Comparison of ENCODE assay signal across 11 cellular contexts in genomic region chr13:111219306-111219705, GRCh38.
A peak's percentile ranks its signal among the peaks of the same experiment; 100 is the strongest.
DNase-seq lines count a peak whose midpoint lies in the region; ATAC-seq and TF ChIP-seq lines count a peak whose summit lies in the region.
"Had no signal": no experiment of that assay in that cellular context is flagged by ENCODE, and none has a peak within 500 bp of the region (broad histone marks: within the 10 kb centered on the region; RNA-seq: fewer than 3 reads in every experiment).

No MANE protein-coding gene starts in this region.

- no peaks in the 10 kb centered on the region for H3K9me3 Mint-ChIP-seq in WTC11
- H3K9me3 Mint-ChIP-seq: naive B cell had no signal

- CTCF ChIA-PET in WTC11 (lab: Charles Lee), result no interaction called here

- H3K27me3 Mint-ChIP-seq in WTC11 (ENCODE audit: low read depth), result no peaks in the 10 kb centered on the region
- H3K27me3 Mint-ChIP-seq: activated CD4-positive, alpha-beta T cell treated with anti-CD3 and anti-CD28 coated beads for 36 hours; naive B cell had no signal

- ATAC-seq in WTC11, result no peak
- ATAC-seq: activated CD4-positive, alpha-beta T cell treated with anti-CD3 and anti-CD28 coated beads for 36 hours had no signal

- no peaks in the 10 kb centered on the region; the same call in 1 of the 2 replicates for H3K36me3 Mint-ChIP-seq in WTC11
- H3K36me3 Mint-ChIP-seq: naive B cell had no signal

- no peak overlapping the region for H3K4me3 Mint-ChIP-seq in WTC11
- H3K4me3 Mint-ChIP-seq: activated CD4-positive, alpha-beta T cell treated with anti-CD3 and anti-CD28 coated beads for 36 hours; naive B cell had no signal

- H3K27ac Mint-ChIP-seq in WTC11, result peak overlapping the region; percentile 77
- H3K27ac Mint-ChIP-seq: activated CD4-positive, alpha-beta T cell treated with anti-CD3 and anti-CD28 coated beads for 36 hours had no signal

- H3K4me3 ChIP-seq in fibroblast of mammary gland (ENCODE audit: control insufficient read depth, low read depth, low read length), result no peak overlapping the region

- TF ChIP-seq CTCF in WTC11 (IDR thresholded peaks at IDR 0.05), result no peak
- TF ChIP-seq CTCF in fibroblast of mammary gland (conservative IDR thresholded peaks at IDR 0.05; ENCODE audit: control insufficient read depth, insufficient read depth, low read depth, low read length), result no peak

- peak; percentile 76 for DNase-seq in AG08396 (ENCODE audit: low spot score)
- no peak for DNase-seq in WTC11 (ENCODE audit: low spot score)
- peak; percentile 74 for DNase-seq in fibroblast of mammary gland (ENCODE audit: low read depth)
- peak; percentile 68 for DNase-seq in non-pigmented ciliary epithelial cell (ENCODE audit: low read depth)
- no peak for DNase-seq in NCI-H345 treated with DMSO at 0.1 percent for 48 hours (lab: John Stamatoyannopoulos, UW; ENCODE audit: unreplicated experiment)
- DNase-seq in NK-92 (lab: John Stamatoyannopoulos, UW; ENCODE audit: unreplicated experiment), result no peak
- no peak for DNase-seq in stimulated activated CD4-positive, alpha-beta T cell treated with anti-CD3 and anti-CD28 coated beads, Interleukin-2, amount 100 ng/mL, for 24 hours
- DNase-seq in activated CD4-positive, alpha-beta T cell treated with anti-CD3 and anti-CD28 coated beads for 48 hours, result no peak
- DNase-seq: activated CD4-positive, alpha-beta T cell treated with anti-CD3 and anti-CD28 coated beads for 36 hours; naive B cell; NCI-H2171 treated with DMSO at 0.1 percent for 48 hours had no signal

- POLR2A ChIA-PET in WTC11 (lab: Charles Lee), result no interaction called here

- H3K4me1 Mint-ChIP-seq in WTC11, result peaks cover 60% of the 10 kb centered on the region

TF ChIP-seq in WTC11, 78 proteins besides CTCF, POLR2A, EP300 and RAD21:
- TF ChIP-seq NR3C1 (CRISPR knock-in tag; conservative IDR thresholded peaks at IDR 0.05; ENCODE audit: low read depth) (no peak), JAZF1 (CRISPR knock-in tag; IDR thresholded peaks at IDR 0.05) (no peak), MYBL2 (CRISPR knock-in tag; IDR thresholded peaks at IDR 0.05) (no peak), TEAD4 (CRISPR knock-in tag; IDR thresholded peaks at IDR 0.05) (no peak), ZNF317 (CRISPR knock-in tag; IDR thresholded peaks at IDR 0.05; ENCODE audit: borderline replicate concordance, low read depth) (no peak), RORB (CRISPR knock-in tag; IDR thresholded peaks at IDR 0.05) (no peak), HMGXB4 (CRISPR knock-in tag; IDR thresholded peaks at IDR 0.05) (no peak), E2F5 (CRISPR knock-in tag; IDR thresholded peaks at IDR 0.05) (no peak), CREB1 (CRISPR knock-in tag; IDR thresholded peaks at IDR 0.05) (no peak), ATF6 (CRISPR knock-in tag; IDR thresholded peaks at IDR 0.05) (no peak)

Comparison
In these comparisons a context has a peak if more than half of its experiments do, and no peak if none do; other contexts are left out.
1. DNase-seq: peak in AG08396 (single experiment), fibroblast of mammary gland (single experiment) and non-pigmented ciliary epithelial cell (single experiment); none in WTC11 (single experiment), NCI-H345 treated with DMSO at 0.1 percent for 48 hours (single experiment), NK-92 (single experiment), stimulated activated CD4-positive, alpha-beta T cell treated with anti-CD3 and anti-CD28 coated beads, Interleukin-2, amount 100 ng/mL, for 24 hours (0 of 2) and activated CD4-positive, alpha-beta T cell treated with anti-CD3 and anti-CD28 coated beads for 48 hours (single experiment).